1 cellular context compared by ENCODE assay signal in genomic region chr10:5284311-5285057, GRCh38.
A peak's percentile ranks its signal among the peaks of the same experiment; 100 is the strongest.
TF ChIP-seq lines count a peak whose summit lies in the region.

No MANE protein-coding gene starts in this region.

TF ChIP-seq in K562, 482 proteins besides CTCF, POLR2A, EP300 and RAD21 (continued from another document and continues in another):
- TF ChIP-seq ZNF512 (tag; IDR thresholded peaks at IDR 0.05): no peak
- TF ChIP-seq KDM1A (IDR thresholded peaks at IDR 0.05): peak in 1 of 2 experiments; percentile 7; a peak in 1 of 4 replicates
- TF ChIP-seq SIN3B (IDR thresholded peaks at IDR 0.05; ENCODE audit: low read depth): no peak
- no peak for TF ChIP-seq MCM3 (IDR thresholded peaks at IDR 0.05)
- TF ChIP-seq ARID2 (IDR thresholded peaks at IDR 0.05): no peak
- TF ChIP-seq ZNF668 (CRISPR knock-in tag; IDR thresholded peaks at IDR 0.05): no peak
- TF ChIP-seq SMAD3 (CRISPR knock-in tag; conservative IDR thresholded peaks at IDR 0.05): no peak
- TF ChIP-seq, protein P1, sequence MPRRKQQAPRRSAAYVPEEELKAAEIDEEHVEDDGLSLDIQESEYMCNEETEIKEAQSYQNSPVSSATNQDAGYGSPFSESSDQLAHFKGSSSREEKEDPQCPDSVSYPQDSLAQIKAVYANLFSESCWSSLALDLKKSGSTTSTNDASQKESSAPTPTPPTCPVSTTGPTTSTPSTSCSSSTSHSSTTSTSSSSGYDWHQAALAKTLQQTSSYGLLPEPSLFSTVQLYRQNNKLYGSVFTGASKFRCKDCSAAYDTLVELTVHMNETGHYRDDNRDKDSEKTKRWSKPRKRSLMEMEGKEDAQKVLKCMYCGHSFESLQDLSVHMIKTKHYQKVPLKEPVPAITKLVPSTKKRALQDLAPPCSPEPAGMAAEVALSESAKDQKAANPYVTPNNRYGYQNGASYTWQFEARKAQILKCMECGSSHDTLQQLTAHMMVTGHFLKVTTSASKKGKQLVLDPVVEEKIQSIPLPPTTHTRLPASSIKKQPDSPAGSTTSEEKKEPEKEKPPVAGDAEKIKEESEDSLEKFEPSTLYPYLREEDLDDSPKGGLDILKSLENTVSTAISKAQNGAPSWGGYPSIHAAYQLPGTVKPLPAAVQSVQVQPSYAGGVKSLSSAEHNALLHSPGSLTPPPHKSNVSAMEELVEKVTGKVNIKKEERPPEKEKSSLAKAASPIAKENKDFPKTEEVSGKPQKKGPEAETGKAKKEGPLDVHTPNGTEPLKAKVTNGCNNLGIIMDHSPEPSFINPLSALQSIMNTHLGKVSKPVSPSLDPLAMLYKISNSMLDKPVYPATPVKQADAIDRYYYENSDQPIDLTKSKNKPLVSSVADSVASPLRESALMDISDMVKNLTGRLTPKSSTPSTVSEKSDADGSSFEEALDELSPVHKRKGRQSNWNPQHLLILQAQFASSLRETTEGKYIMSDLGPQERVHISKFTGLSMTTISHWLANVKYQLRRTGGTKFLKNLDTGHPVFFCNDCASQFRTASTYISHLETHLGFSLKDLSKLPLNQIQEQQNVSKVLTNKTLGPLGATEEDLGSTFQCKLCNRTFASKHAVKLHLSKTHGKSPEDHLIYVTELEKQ (CRISPR knock-in tag; IDR thresholded peaks at IDR 0.05): no peak
- TF ChIP-seq ILK (tag; IDR thresholded peaks at IDR 0.05; ENCODE audit: borderline replicate concordance, low read depth): no peak
- TF ChIP-seq, protein P2, sequence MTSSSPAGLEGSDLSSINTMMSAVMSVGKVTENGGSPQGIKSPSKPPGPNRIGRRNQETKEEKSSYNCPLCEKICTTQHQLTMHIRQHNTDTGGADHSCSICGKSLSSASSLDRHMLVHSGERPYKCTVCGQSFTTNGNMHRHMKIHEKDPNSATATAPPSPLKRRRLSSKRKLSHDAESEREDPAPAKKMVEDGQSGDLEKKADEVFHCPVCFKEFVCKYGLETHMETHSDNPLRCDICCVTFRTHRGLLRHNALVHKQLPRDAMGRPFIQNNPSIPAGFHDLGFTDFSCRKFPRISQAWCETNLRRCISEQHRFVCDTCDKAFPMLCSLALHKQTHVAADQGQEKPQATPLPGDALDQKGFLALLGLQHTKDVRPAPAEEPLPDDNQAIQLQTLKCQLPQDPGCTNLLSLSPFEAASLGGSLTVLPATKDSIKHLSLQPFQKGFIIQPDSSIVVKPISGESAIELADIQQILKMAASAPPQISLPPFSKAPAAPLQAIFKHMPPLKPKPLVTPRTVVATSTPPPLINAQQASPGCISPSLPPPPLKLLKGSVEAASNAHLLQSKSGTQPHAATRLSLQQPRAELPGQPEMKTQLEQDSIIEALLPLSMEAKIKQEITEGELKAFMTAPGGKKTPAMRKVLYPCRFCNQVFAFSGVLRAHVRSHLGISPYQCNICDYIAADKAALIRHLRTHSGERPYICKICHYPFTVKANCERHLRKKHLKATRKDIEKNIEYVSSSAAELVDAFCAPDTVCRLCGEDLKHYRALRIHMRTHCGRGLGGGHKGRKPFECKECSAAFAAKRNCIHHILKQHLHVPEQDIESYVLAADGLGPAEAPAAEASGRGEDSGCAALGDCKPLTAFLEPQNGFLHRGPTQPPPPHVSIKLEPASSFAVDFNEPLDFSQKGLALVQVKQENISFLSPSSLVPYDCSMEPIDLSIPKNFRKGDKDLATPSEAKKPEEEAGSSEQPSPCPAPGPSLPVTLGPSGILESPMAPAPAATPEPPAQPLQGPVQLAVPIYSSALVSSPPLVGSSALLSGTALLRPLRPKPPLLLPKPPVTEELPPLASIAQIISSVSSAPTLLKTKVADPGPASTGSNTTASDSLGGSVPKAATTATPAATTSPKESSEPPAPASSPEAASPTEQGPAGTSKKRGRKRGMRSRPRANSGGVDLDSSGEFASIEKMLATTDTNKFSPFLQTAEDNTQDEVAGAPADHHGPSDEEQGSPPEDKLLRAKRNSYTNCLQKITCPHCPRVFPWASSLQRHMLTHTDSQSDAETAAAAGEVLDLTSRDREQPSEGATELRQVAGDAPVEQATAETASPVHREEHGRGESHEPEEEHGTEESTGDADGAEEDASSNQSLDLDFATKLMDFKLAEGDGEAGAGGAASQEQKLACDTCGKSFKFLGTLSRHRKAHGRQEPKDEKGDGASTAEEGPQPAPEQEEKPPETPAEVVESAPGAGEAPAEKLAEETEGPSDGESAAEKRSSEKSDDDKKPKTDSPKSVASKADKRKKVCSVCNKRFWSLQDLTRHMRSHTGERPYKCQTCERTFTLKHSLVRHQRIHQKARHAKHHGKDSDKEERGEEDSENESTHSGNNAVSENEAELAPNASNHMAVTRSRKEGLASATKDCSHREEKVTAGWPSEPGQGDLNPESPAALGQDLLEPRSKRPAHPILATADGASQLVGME (CRISPR knock-in tag; IDR thresholded peaks at IDR 0.05): no peak
- TF ChIP-seq XRCC5 (IDR thresholded peaks at IDR 0.05; ENCODE audit: low read depth, low read length): no peak
- no peak for TF ChIP-seq HNRNPK (IDR thresholded peaks at IDR 0.05; ENCODE audit: low read depth, low read length, poor library complexity, severe bottlenecking)
- peak; percentile 96 for TF ChIP-seq ZNF592 (IDR thresholded peaks at IDR 0.05)
- no peak for TF ChIP-seq ZNF778 (CRISPR knock-in tag; IDR thresholded peaks at IDR 0.05)
- TF ChIP-seq, protein P3, sequence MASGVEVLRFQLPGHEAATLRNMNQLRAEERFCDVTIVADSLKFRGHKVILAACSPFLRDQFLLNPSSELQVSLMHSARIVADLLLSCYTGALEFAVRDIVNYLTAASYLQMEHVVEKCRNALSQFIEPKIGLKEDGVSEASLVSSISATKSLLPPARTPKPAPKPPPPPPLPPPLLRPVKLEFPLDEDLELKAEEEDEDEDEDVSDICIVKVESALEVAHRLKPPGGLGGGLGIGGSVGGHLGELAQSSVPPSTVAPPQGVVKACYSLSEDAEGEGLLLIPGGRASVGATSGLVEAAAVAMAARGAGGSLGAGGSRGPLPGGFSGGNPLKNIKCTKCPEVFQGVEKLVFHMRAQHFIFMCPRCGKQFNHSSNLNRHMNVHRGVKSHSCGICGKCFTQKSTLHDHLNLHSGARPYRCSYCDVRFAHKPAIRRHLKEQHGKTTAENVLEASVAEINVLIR (CRISPR knock-in tag; IDR thresholded peaks at IDR 0.05): no peak
- no peak for TF ChIP-seq FOXO4 (CRISPR knock-in tag; IDR thresholded peaks at IDR 0.05)
- TF ChIP-seq ZNF324 (CRISPR knock-in tag; IDR thresholded peaks at IDR 0.05): no peak
- peak; percentile 92 to 94 for TF ChIP-seq TRIM24 (IDR thresholded peaks at IDR 0.05)
- TF ChIP-seq, protein P4, sequence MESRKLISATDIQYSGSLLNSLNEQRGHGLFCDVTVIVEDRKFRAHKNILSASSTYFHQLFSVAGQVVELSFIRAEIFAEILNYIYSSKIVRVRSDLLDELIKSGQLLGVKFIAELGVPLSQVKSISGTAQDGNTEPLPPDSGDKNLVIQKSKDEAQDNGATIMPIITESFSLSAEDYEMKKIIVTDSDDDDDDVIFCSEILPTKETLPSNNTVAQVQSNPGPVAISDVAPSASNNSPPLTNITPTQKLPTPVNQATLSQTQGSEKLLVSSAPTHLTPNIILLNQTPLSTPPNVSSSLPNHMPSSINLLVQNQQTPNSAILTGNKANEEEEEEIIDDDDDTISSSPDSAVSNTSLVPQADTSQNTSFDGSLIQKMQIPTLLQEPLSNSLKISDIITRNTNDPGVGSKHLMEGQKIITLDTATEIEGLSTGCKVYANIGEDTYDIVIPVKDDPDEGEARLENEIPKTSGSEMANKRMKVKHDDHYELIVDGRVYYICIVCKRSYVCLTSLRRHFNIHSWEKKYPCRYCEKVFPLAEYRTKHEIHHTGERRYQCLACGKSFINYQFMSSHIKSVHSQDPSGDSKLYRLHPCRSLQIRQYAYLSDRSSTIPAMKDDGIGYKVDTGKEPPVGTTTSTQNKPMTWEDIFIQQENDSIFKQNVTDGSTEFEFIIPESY (CRISPR knock-in tag; IDR thresholded peaks at IDR 0.05): no peak
- TF ChIP-seq PHF8 (IDR thresholded peaks at IDR 0.05; ENCODE audit: borderline replicate concordance, low read length): no peak
- TF ChIP-seq CTBP1 (IDR thresholded peaks at IDR 0.05; ENCODE audit: borderline replicate concordance): peak; percentile 57; the same call in 1 of the 2 replicates
- no peak for TF ChIP-seq SNRNP70 (optimal IDR thresholded peaks at IDR 0.05; ENCODE audit: low read depth, low read length)
- no peak for TF ChIP-seq ESRRB (CRISPR knock-in tag; IDR thresholded peaks at IDR 0.05; ENCODE audit: borderline replicate concordance)
- TF ChIP-seq THAP7 (CRISPR knock-in tag; IDR thresholded peaks at IDR 0.05): no peak
- TF ChIP-seq ATF1 (CRISPR knock-in tag; IDR thresholded peaks at IDR 0.05): no peak
- TF ChIP-seq ATF1 (tag; IDR thresholded peaks at IDR 0.05): peak; percentile 59
- no peak for TF ChIP-seq ZNF436 (CRISPR knock-in tag; IDR thresholded peaks at IDR 0.05)
- no peak for TF ChIP-seq SNIP1 (IDR thresholded peaks at IDR 0.05; ENCODE audit: low read depth)
- no peak for TF ChIP-seq ZNF232 (CRISPR knock-in tag; IDR thresholded peaks at IDR 0.05)
- TF ChIP-seq KAT7 (CRISPR knock-in tag; IDR thresholded peaks at IDR 0.05; ENCODE audit: borderline replicate concordance): no peak
- TF ChIP-seq SIRT6 (IDR thresholded peaks at IDR 0.05; ENCODE audit: low read depth, low read length): no peak
- TF ChIP-seq ARNT (IDR thresholded peaks at IDR 0.05): 0 out of 4 replicates have a peak, but pooled peaks of 1 of the 2 experiments have one; percentile 56
- TF ChIP-seq SFPQ (IDR thresholded peaks at IDR 0.05; ENCODE audit: low read depth, low read length): no peak
- no peak for TF ChIP-seq U2AF2 (optimal IDR thresholded peaks at IDR 0.05; ENCODE audit: low read depth, low read length)
